9 cellular contexts compared by ENCODE assay signal in genomic region chr15:65355983-65356353, GRCh38. TPM values are rescaled to one million over a fixed set of nuclear protein-coding genes. Genes with fewer than 3 reads are reported as not detected.
A peak's percentile ranks its signal among the peaks of the same experiment; 100 is the strongest.
DNase-seq lines count a peak whose midpoint lies in the region; ATAC-seq and TF ChIP-seq lines count a peak whose summit lies in the region.
"Had no signal": no experiment of that assay in that cellular context is flagged by ENCODE, and none has a peak within 500 bp of the region (broad histone marks: within the 10 kb centered on the region; RNA-seq: fewer than 3 reads in every experiment).

No MANE protein-coding gene starts in this region.

- H3K27ac ChIP-seq in mesodermal cell (ENCODE audit: low read depth, low read length, severe bottlenecking) (peak overlapping the region; percentile 75), suprapubic skin (no peak overlapping the region), SK-N-SH (ENCODE audit: low read depth in 2 of 2, low read length in 1 of 2) (no peak overlapping the region)

- no peak for TF ChIP-seq RAD21 in SK-N-SH (IDR thresholded peaks at IDR 0.05; ENCODE audit: low read length)

- H3K36me3 ChIP-seq in mesodermal cell (ENCODE audit: control insufficient read depth, insufficient read depth, low read length) (peaks cover 28% of the 10 kb centered on the region), suprapubic skin (no peaks in the 10 kb centered on the region), SK-N-SH (replicated peaks in 1 of 2; ENCODE audit: control insufficient read depth in 1 of 2, insufficient read depth in 2 of 2, low read length in 1 of 2) (no peaks in the 10 kb centered on the region)
- H3K36me3 ChIP-seq: BE2C had no signal

- ATAC-seq in GM18505 (IDR thresholded peaks at IDR 0.05; ENCODE audit: unreplicated experiment): no peak
- no peak for ATAC-seq in HG02610 (IDR thresholded peaks at IDR 0.05; ENCODE audit: unreplicated experiment)

- H3K4me2 ChIP-seq in SK-N-SH: no peak overlapping the region

- peaks cover 4% of the 10 kb centered on the region for H3K4me1 Mint-ChIP-seq in activated CD4-positive, alpha-beta T cell treated with anti-CD3 and anti-CD28 coated beads, Interleukin-2, amount 10 ng/mL, durations not matched to agents 24 days and 14 days

- POLR2A ChIA-PET in SK-N-SH (lab: Yijun Ruan, JAX): no interaction called here

- H3K4me3 Mint-ChIP-seq in activated CD4-positive, alpha-beta T cell treated with anti-CD3 and anti-CD28 coated beads, Interleukin-2, amount 10 ng/mL, durations not matched to agents 24 days and 14 days: peak overlapping the region; percentile 5

- DNase-seq in activated CD4-positive, alpha-beta T cell treated with anti-CD3 and anti-CD28 coated beads, Interleukin-2, amount 10 ng/mL, durations not matched to agents 24 days and 14 days: no peak
- DNase-seq in activated CD4-positive, alpha-beta T cell treated with anti-CD3 and anti-CD28 coated beads for 4 hours: no peak
- DNase-seq in choroid plexus epithelial cell (ENCODE audit: low read depth) (no peak), suprapubic skin (ENCODE audit: low spot score in 2 of 2) (no peak), SK-N-SH (no peak)
- DNase-seq: BE2C had no signal

- no peak overlapping the region for H3K27ac Mint-ChIP-seq in activated CD4-positive, alpha-beta T cell treated with anti-CD3 and anti-CD28 coated beads, Interleukin-2, amount 10 ng/mL, durations not matched to agents 24 days and 14 days

- intact Hi-C loops in activated CD4-positive, alpha-beta T cell treated with anti-CD3 and anti-CD28 coated beads, Interleukin-2, amount 10 ng/mL, durations not matched to agents 24 days and 14 days (cut with micrococcal nuclease): no loop called here

- no peaks in the 10 kb centered on the region for H3F3A ChIP-seq in SK-N-SH (replicated peaks; ENCODE audit: insufficient read depth)

- no peaks in the 10 kb centered on the region for H3K79me2 ChIP-seq in SK-N-SH (ENCODE audit: insufficient read depth)

- WGBS in mesodermal cell (ENCODE audit: insufficient coverage in 2 of 2), 2 experiments: 4 to 12% methylated on average over 10 to 15 of the region's 18 CpGs
- WGBS in suprapubic skin: 28% methylated on average over 18 of the region's 18 CpGs
- 84% methylated on average over 14 of the region's 18 CpGs for WGBS in SK-N-SH (ENCODE audit: low lambda C conversion rate)

- H4K20me1 ChIP-seq in SK-N-SH (ENCODE audit: insufficient read depth): no peaks in the 10 kb centered on the region

- no peak overlapping the region for H2AFZ ChIP-seq in SK-N-SH (ENCODE audit: low read depth)

- CTCF ChIA-PET in SK-N-SH (lab: Yijun Ruan, JAX): interaction anchor here (1.0 kb wide), 1 partner anchor 51 kb away, joined by 3 read pairs; the partner anchor contains the start of gene RNU5B-1

- no peak for TF ChIP-seq CTCF in choroid plexus epithelial cell (conservative IDR thresholded peaks at IDR 0.05; ENCODE audit: low read depth, low read length)
- no peak for TF ChIP-seq CTCF in suprapubic skin (IDR thresholded peaks at IDR 0.05)
- no peak for TF ChIP-seq CTCF in SK-N-SH (IDR thresholded peaks at IDR 0.05)

- peaks cover 2% of the 10 kb centered on the region for H3K36me3 Mint-ChIP-seq in activated CD4-positive, alpha-beta T cell treated with anti-CD3 and anti-CD28 coated beads, Interleukin-2, amount 10 ng/mL, durations not matched to agents 24 days and 14 days (ENCODE audit: low read depth)

- H3K27me3 Mint-ChIP-seq in activated CD4-positive, alpha-beta T cell treated with anti-CD3 and anti-CD28 coated beads, Interleukin-2, amount 10 ng/mL, durations not matched to agents 24 days and 14 days: peaks cover 59% of the 10 kb centered on the region

- TF ChIP-seq EP300 in suprapubic skin (IDR thresholded peaks at IDR 0.05): no peak
- no peak for TF ChIP-seq EP300 in SK-N-SH (IDR thresholded peaks at IDR 0.05; ENCODE audit: borderline replicate concordance in 1 of 2, low read depth in 1 of 2, low read length in 1 of 2)

- peaks cover 12% of the 10 kb centered on the region for H3K9me3 Mint-ChIP-seq in activated CD4-positive, alpha-beta T cell treated with anti-CD3 and anti-CD28 coated beads, Interleukin-2, amount 10 ng/mL, durations not matched to agents 24 days and 14 days

- TF ChIP-seq POLR2A in suprapubic skin (IDR thresholded peaks at IDR 0.05): no peak
- TF ChIP-seq POLR2A in GM18505 (IDR thresholded peaks at IDR 0.05; ENCODE audit: borderline replicate concordance, extremely low read depth, insufficient read depth, insufficient read length): no peak

- peaks cover 26% of the 10 kb centered on the region for H3K27me3 ChIP-seq in suprapubic skin
- peaks cover 9% of the 10 kb centered on the region; the same call in 1 of the 2 replicates for H3K27me3 ChIP-seq in SK-N-SH (ENCODE audit: insufficient read depth)
- H3K27me3 ChIP-seq: BE2C had no signal

- H3K4me3 ChIP-seq in choroid plexus epithelial cell (ENCODE audit: low read depth, low read length) (peak overlapping the region; percentile 36), mesodermal cell (ENCODE audit: extremely low read depth, insufficient read depth, low read length, poor library complexity, severe bottlenecking) (peak overlapping the region; percentile 36), suprapubic skin (peak overlapping the region; percentile 52), SK-N-SH (ENCODE audit: low read depth in 2 of 2, low read length in 1 of 2) (no peak overlapping the region)

- peaks cover 19% of the 10 kb centered on the region for H3K9me3 ChIP-seq in mesodermal cell (ENCODE audit: control insufficient read depth, low read length)
- no peaks in the 10 kb centered on the region for H3K9me3 ChIP-seq in suprapubic skin
- peaks cover 10% of the 10 kb centered on the region; the same call in 1 of the 2 replicates for H3K9me3 ChIP-seq in SK-N-SH
- H3K9me3 ChIP-seq: BE2C had no signal

- H3K4me1 ChIP-seq in mesodermal cell (ENCODE audit: control insufficient read depth, insufficient read depth, low read length, poor library complexity, severe bottlenecking) (peaks cover 5% of the 10 kb centered on the region), suprapubic skin (peaks cover 11% of the 10 kb centered on the region), SK-N-SH (ENCODE audit: control insufficient read depth in 1 of 2, insufficient read depth in 2 of 2, low read depth in 1 of 2, low read length in 1 of 2) (peaks cover 0 to 3% of the 10 kb centered on the region in 2 experiments; a peak in 1 of 4 replicates)
- H3K4me1 ChIP-seq: BE2C had no signal

- H3K9me2 ChIP-seq in SK-N-SH: no peaks in the 10 kb centered on the region

- H3K9ac ChIP-seq in SK-N-SH: no peak overlapping the region

TF ChIP-seq in SK-N-SH, 30 proteins besides CTCF, POLR2A, EP300 and RAD21 (continues in another document):
- TF ChIP-seq RFX5 (IDR thresholded peaks at IDR 0.05; ENCODE audit: low read length) (no peak), YY1 (IDR thresholded peaks at IDR 0.05; ENCODE audit: low read depth) (no peak), TAF1 (IDR thresholded peaks at IDR 0.05; ENCODE audit: borderline replicate concordance, low read depth, low read length) (no peak), SMC3 (IDR thresholded peaks at IDR 0.05; ENCODE audit: low read depth, low read length) (no peak)
- TF ChIP-seq, protein P1, sequence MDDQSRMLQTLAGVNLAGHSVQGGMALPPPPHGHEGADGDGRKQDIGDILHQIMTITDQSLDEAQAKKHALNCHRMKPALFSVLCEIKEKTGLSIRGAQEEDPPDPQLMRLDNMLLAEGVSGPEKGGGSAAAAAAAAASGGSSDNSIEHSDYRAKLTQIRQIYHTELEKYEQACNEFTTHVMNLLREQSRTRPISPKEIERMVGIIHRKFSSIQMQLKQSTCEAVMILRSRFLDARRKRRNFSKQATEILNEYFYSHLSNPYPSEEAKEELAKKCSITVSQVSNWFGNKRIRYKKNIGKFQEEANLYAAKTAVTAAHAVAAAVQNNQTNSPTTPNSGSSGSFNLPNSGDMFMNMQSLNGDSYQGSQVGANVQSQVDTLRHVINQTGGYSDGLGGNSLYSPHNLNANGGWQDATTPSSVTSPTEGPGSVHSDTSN (IDR thresholded peaks at IDR 0.05): no peak
- TF ChIP-seq, protein P2, sequence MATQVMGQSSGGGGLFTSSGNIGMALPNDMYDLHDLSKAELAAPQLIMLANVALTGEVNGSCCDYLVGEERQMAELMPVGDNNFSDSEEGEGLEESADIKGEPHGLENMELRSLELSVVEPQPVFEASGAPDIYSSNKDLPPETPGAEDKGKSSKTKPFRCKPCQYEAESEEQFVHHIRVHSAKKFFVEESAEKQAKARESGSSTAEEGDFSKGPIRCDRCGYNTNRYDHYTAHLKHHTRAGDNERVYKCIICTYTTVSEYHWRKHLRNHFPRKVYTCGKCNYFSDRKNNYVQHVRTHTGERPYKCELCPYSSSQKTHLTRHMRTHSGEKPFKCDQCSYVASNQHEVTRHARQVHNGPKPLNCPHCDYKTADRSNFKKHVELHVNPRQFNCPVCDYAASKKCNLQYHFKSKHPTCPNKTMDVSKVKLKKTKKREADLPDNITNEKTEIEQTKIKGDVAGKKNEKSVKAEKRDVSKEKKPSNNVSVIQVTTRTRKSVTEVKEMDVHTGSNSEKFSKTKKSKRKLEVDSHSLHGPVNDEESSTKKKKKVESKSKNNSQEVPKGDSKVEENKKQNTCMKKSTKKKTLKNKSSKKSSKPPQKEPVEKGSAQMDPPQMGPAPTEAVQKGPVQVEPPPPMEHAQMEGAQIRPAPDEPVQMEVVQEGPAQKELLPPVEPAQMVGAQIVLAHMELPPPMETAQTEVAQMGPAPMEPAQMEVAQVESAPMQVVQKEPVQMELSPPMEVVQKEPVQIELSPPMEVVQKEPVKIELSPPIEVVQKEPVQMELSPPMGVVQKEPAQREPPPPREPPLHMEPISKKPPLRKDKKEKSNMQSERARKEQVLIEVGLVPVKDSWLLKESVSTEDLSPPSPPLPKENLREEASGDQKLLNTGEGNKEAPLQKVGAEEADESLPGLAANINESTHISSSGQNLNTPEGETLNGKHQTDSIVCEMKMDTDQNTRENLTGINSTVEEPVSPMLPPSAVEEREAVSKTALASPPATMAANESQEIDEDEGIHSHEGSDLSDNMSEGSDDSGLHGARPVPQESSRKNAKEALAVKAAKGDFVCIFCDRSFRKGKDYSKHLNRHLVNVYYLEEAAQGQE (IDR thresholded peaks at IDR 0.05; ENCODE audit: low read depth, low read length): no peak

RNA-seq across cellular contexts. Expression of gene IGDCC3, which starts 21.8 kb away (rescaled TPM):
- not detected in 2 replicates for total RNA-seq in activated CD4-positive, alpha-beta T cell treated with anti-CD3 and anti-CD28 coated beads, Interleukin-2, amount 10 ng/mL, durations not matched to agents 24 days and 14 days
- 113 TPM for polyA plus RNA-seq in mesodermal cell (2013, experiment 1 of 2)
- polyA plus RNA-seq in mesodermal cell (2013, experiment 2 of 2): 107 TPM
- not detected for total RNA-seq in suprapubic skin
- polyA plus RNA-seq in SK-N-SH (2012; rRNA removed): 0.37 and 0.43 TPM in 2 replicates
- 0.22 and 0.23 TPM in 2 replicates for polyA plus RNA-seq in SK-N-SH (2012; cell fraction: cytosol; rRNA removed)
- 1.2 TPM in 2 replicates for polyA plus RNA-seq in SK-N-SH (2012; cell fraction: nucleus; rRNA removed)

RNA-seq across cellular contexts. Expression of gene RNU5B-1, which starts 51.5 kb away (rescaled TPM):
- total RNA-seq in activated CD4-positive, alpha-beta T cell treated with anti-CD3 and anti-CD28 coated beads, Interleukin-2, amount 10 ng/mL, durations not matched to agents 24 days and 14 days: not detected in 2 replicates
- polyA plus RNA-seq in mesodermal cell (2013, experiment 1 of 2): 12,289 TPM
- 16,601 TPM for polyA plus RNA-seq in mesodermal cell (2013, experiment 2 of 2)
- total RNA-seq in suprapubic skin: not detected
- polyA plus RNA-seq in SK-N-SH (2012; rRNA removed): not detected in 2 replicates
- polyA plus RNA-seq in SK-N-SH (2012; cell fraction: cytosol; rRNA removed): not detected in 2 replicates
- not detected in 2 replicates for polyA plus RNA-seq in SK-N-SH (2012; cell fraction: nucleus; rRNA removed)

Comparison
In these comparisons a context has a peak if more than half of its experiments do, and no peak if none do; other contexts are left out.
1. H3K4me3 ChIP-seq: peak in choroid plexus epithelial cell (single experiment), mesodermal cell (single experiment) and suprapubic skin (single experiment); none in SK-N-SH (0 of 2).